9 cellular contexts compared by ENCODE assay signal in the genomic region with DNA sequence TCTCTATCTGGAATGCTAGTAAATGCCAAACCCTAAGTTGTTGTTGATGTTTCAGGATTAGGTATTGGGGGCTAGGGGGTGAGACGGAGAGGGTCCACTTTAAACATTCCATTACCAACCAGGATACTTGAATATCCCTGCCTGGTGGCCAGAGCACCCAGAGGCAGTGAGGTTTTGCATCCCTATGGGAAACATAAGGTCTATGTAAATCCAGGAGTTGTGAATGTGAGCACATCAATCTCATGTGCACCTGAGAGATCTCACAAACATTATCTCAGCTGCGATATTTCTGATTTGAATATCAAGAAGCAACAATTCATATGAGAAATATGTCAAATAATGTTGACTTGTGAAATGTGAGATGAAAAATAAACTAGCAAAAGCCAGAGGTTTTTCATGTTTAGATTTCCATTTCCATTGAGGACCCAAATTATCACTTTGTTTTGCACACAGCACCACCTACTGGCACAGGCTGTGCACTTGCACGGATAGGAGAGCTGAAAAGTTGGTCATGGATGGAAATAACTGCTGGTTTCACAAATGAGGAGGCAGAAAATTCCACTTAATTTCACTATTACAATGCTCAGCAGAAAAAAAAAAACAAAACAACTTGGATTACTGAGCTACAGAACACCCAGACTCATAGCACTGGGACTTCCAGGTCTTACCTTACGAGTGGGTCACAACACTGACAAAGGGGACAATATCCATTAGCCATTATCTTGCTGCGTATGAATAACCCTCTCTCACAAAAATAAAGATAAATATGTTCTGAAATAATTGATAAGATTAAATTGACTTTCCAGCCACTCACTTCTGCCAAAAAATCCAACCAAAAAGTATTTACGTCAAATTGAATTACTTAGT.
DNase-seq lines count a peak whose midpoint lies in the region; ATAC-seq and TF ChIP-seq lines count a peak whose summit lies in the region.
"Had no signal": no experiment of that assay in that cellular context is flagged by ENCODE, and none has a peak within 500 bp of the region (broad histone marks: within the 10 kb centered on the region; RNA-seq: fewer than 3 reads in every experiment).

No MANE protein-coding gene starts in this region.

- no peaks in the 10 kb centered on the region for H3K27me3 ChIP-seq in osteoblast (ENCODE audit: insufficient read depth, low read length)

- H3K36me3 ChIP-seq in osteoblast (ENCODE audit: insufficient read depth, low read length), result no peaks in the 10 kb centered on the region

- H3K4me3 Mint-ChIP-seq in activated T-cell treated with anti-CD3 and anti-CD28 coated beads, Interleukin-2, amount 50 U/mL, for 4 hours, result no peak overlapping the region
- H3K4me3 Mint-ChIP-seq: activated naive CD4-positive, alpha-beta T cell treated with anti-CD3 and anti-CD28 coated beads, Interleukin-2, amount 50 U/mL, for 24 hours had no signal

- no peaks in the 10 kb centered on the region for H3K36me3 Mint-ChIP-seq in activated T-cell treated with anti-CD3 and anti-CD28 coated beads, Interleukin-2, amount 50 U/mL, for 4 hours (ENCODE audit: insufficient read depth)
- H3K36me3 Mint-ChIP-seq: activated naive CD4-positive, alpha-beta T cell treated with anti-CD3 and anti-CD28 coated beads, Interleukin-2, amount 50 U/mL, for 24 hours had no signal

- H2AFZ ChIP-seq in osteoblast (ENCODE audit: low read length), result no peak overlapping the region

- no peaks in the 10 kb centered on the region for H3K4me1 Mint-ChIP-seq in activated T-cell treated with anti-CD3 and anti-CD28 coated beads, Interleukin-2, amount 50 U/mL, for 4 hours (ENCODE audit: low read depth)
- H3K4me1 Mint-ChIP-seq: activated naive CD4-positive, alpha-beta T cell treated with anti-CD3 and anti-CD28 coated beads, Interleukin-2, amount 50 U/mL, for 24 hours had no signal

- in situ Hi-C loops in G401 (cut with HindIII; ENCODE audit: low sequenced_read_pairs), result no loop called here

- no peaks in the 10 kb centered on the region for H3K9me3 ChIP-seq in osteoblast (ENCODE audit: low read depth, low read length)

- no peak overlapping the region for H3K4me2 ChIP-seq in osteoblast (ENCODE audit: insufficient read depth, low read length)

- H3K9me3 Mint-ChIP-seq in activated T-cell treated with anti-CD3 and anti-CD28 coated beads, Interleukin-2, amount 50 U/mL, for 4 hours, result no peaks in the 10 kb centered on the region
- H3K9me3 Mint-ChIP-seq: activated naive CD4-positive, alpha-beta T cell treated with anti-CD3 and anti-CD28 coated beads, Interleukin-2, amount 50 U/mL, for 24 hours had no signal

- H4K20me1 ChIP-seq in osteoblast (ENCODE audit: insufficient read depth, low read length), result no peaks in the 10 kb centered on the region

- peaks cover 5% of the 10 kb centered on the region for H3K4me1 ChIP-seq in osteoblast (ENCODE audit: insufficient read depth, low read length)

- no peak overlapping the region for H3K4me3 ChIP-seq in osteoblast (ENCODE audit: insufficient read depth, low read length)

- TF ChIP-seq CTCF in osteoblast (IDR thresholded peaks at IDR 0.05; ENCODE audit: extremely low read depth, low read depth, low read length), result peak; percentile 99

- DNase-seq in G401 (ENCODE audit: low spot score) (peak; percentile 79), NCI-H774 (lab: John Stamatoyannopoulos, UW) (peak; percentile 51), foreskin melanocyte (peak; percentile 56), osteoblast (ENCODE audit: insufficient read length, low spot score, missing footprints) (no peak)
- peak; percentile 11 for DNase-seq in activated T-cell treated with anti-CD3 and anti-CD28 coated beads, Interleukin-2, amount 50 U/mL, for 4 hours
- DNase-seq in activated effector memory CD4-positive, alpha-beta T cell treated with Interleukin-2 at 50 U/mL for 16 hours, result no peak

- H3K27ac ChIP-seq in osteoblast (ENCODE audit: low read depth, low read length), result peak overlapping the region; percentile 54

- ATAC-seq in HG02798 (IDR thresholded peaks at IDR 0.05; ENCODE audit: poor library complexity, unreplicated experiment), result peak; percentile 57
- no peak for ATAC-seq in activated T-cell treated with anti-CD3 and anti-CD28 coated beads, Interleukin-2, amount 50 U/mL, for 4 hours
- ATAC-seq in HG03196 (IDR thresholded peaks at IDR 0.05; ENCODE audit: unreplicated experiment), result no peak

- H3K27me3 Mint-ChIP-seq in activated T-cell treated with anti-CD3 and anti-CD28 coated beads, Interleukin-2, amount 50 U/mL, for 4 hours (ENCODE audit: low read depth), result no peaks in the 10 kb centered on the region
- H3K27me3 Mint-ChIP-seq: activated naive CD4-positive, alpha-beta T cell treated with anti-CD3 and anti-CD28 coated beads, Interleukin-2, amount 50 U/mL, for 24 hours had no signal

- no peaks in the 10 kb centered on the region for H3K79me2 ChIP-seq in osteoblast (ENCODE audit: insufficient read depth, low read length)

Comparison
In these comparisons a context has a peak if more than half of its experiments do, and no peak if none do; other contexts are left out.
1. DNase-seq: peak in G401 (single experiment), NCI-H774 (single experiment), activated T-cell treated with anti-CD3 and anti-CD28 coated beads, Interleukin-2, amount 50 U/mL, for 4 hours (single experiment) and foreskin melanocyte (single experiment); none in osteoblast (single experiment) and activated effector memory CD4-positive, alpha-beta T cell treated with Interleukin-2 at 50 U/mL for 16 hours (single experiment).